ENCODE assay signal across 1 cellular context in genomic region chr12:48936379-48936979, GRCh38.
TF ChIP-seq lines count a peak whose summit lies in the region.

No MANE protein-coding gene starts in this region.

TF ChIP-seq in HepG2, 621 proteins besides CTCF, POLR2A, EP300 and RAD21:
- TF ChIP-seq ZNF234 (CRISPR knock-in tag; conservative IDR thresholded peaks at IDR 0.05), result no peak
- 0 out of 2 replicates have a peak, but pooled peaks have one; percentile 25 for TF ChIP-seq KDM2A (CRISPR knock-in tag; IDR thresholded peaks at IDR 0.05; ENCODE audit: borderline replicate concordance, low read depth)
- 0 out of 2 replicates have a peak, but pooled peaks have one; percentile 15 for TF ChIP-seq ZNF331 (CRISPR knock-in tag; IDR thresholded peaks at IDR 0.05)
- peak; percentile 9 for TF ChIP-seq TEAD3 (CRISPR knock-in tag; optimal IDR thresholded peaks at IDR 0.05; ENCODE audit: borderline replicate concordance)
- peak; percentile 90 for TF ChIP-seq SMC3 (IDR thresholded peaks at IDR 0.05; ENCODE audit: low read length)
- TF ChIP-seq THAP11 (CRISPR knock-in tag; IDR thresholded peaks at IDR 0.05), result peak; percentile 40; the same call in 1 of the 2 replicates
- TF ChIP-seq HNF4A (CRISPR knock-in tag; IDR thresholded peaks at IDR 0.05), result no peak
- TF ChIP-seq STAG1 (CRISPR knock-in tag; IDR thresholded peaks at IDR 0.05), result peak; percentile 81
- TF ChIP-seq, protein P1, sequence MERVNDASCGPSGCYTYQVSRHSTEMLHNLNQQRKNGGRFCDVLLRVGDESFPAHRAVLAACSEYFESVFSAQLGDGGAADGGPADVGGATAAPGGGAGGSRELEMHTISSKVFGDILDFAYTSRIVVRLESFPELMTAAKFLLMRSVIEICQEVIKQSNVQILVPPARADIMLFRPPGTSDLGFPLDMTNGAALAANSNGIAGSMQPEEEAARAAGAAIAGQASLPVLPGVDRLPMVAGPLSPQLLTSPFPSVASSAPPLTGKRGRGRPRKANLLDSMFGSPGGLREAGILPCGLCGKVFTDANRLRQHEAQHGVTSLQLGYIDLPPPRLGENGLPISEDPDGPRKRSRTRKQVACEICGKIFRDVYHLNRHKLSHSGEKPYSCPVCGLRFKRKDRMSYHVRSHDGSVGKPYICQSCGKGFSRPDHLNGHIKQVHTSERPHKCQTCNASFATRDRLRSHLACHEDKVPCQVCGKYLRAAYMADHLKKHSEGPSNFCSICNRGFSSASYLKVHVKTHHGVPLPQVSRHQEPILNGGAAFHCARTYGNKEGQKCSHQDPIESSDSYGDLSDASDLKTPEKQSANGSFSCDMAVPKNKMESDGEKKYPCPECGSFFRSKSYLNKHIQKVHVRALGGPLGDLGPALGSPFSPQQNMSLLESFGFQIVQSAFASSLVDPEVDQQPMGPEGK (CRISPR knock-in tag; IDR thresholded peaks at IDR 0.05), result 0 out of 2 replicates have a peak, but pooled peaks have one; percentile 12
- TF ChIP-seq ERF (CRISPR knock-in tag; IDR thresholded peaks at IDR 0.05), result 0 out of 2 replicates have a peak, but pooled peaks have one; percentile 28
- TF ChIP-seq KAT2B (IDR thresholded peaks at IDR 0.05; ENCODE audit: borderline replicate concordance, low read depth, low read length), result no peak
- TF ChIP-seq SOX6 (IDR thresholded peaks at IDR 0.05), result no peak
- 0 out of 2 replicates have a peak, but pooled peaks have one; percentile 13 for TF ChIP-seq SOX6 (CRISPR knock-in tag; IDR thresholded peaks at IDR 0.05)
- 0 out of 2 replicates have a peak, but pooled peaks have one; percentile 10 for TF ChIP-seq HNF1B (CRISPR knock-in tag; IDR thresholded peaks at IDR 0.05)
